ENCODE assay signal across 8 cellular contexts in the genomic region with DNA sequence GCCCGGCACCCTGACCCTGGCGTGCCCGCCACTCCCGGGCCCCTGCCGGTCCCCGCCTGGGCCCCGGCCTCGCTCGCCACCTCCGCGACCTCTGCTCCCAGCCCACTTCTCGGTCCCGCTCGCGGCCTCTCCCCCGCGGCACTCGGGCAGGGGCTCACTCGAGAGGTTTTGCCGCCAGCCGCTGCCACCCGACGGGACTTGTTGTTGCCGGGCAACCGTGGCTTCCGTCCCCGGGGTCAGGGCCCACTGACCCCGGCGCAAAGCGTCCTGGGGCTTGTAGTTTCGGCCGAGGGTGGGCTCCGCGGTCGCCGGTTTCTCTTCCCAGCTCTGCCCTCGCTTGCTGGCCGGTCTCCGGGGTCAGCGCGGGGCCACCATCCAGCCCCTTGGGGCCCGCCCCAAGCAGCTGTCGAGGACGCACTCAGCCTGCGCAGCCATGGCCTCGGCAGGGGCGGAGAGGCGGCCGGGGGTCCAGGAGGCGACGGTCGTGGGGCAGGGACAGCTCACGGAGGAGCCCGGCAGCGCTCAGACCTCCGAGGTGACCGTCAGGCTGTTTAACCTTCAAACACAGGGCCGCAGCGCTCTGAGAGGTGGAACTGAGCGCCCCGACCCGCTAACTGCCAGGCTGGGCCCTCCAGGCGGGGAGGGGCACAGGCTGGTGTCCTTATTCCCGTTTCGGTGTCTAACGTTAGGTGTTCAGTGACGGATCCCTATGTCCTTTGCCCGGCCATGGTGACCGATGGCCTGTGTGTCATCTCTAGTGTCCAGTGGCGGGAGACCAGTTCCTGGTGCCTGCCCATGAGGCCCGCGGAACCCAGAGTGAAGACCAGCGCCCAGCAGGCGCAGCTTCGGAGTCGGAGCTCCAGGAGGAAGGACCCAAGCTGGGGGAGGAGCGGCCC. TPM values are rescaled to one million over a fixed set of nuclear protein-coding genes. Genes with fewer than 3 reads are reported as not detected.
DNase-seq lines count a peak whose midpoint lies in the region; ATAC-seq and TF ChIP-seq lines count a peak whose summit lies in the region.

A gene with protein sequence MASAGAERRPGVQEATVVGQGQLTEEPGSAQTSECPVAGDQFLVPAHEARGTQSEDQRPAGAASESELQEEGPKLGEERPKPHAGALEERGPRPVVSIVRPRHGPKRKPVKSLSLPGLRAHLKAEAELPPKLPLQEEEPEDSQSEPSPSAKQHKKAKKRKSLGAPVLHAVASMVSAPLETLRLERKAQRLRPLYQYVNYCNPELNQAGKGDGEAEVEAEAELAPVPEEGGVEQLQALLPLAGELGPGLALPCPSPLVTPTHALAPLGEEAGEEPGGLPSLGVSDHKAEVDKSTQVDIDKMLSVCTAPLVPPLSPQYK (plus strand): TSS at position 277 of the 896 bp plus-strand sequence. CDS start 157 bp downstream, at position 434.
A gene with protein sequence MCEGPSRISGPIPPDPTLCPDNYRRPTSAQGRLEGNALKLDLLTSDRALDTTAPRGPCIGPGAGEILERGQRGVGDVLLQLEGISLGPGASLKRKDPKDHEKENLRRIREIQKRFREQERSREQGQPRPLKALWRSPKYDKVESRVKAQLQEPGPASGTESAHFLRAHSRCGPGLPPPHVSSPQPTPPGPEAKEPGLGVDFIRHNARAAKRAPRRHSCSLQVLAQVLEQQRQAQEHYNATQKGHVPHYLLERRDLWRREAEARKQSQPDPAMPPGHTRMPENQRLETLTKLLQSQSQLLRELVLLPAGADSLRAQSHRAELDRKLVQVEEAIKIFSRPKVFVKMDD (minus strand): TSS at position 213 of the 896 bp plus-strand sequence. CDS start 308 bp downstream, outside the sequence.

- H3K27me3 ChIP-seq in colonic mucosa = no peaks in the 10 kb centered on the region

- no peaks in the 10 kb centered on the region for H3K9me3 ChIP-seq in colonic mucosa

- intact Hi-C loops in colonic mucosa (cut with DNase I) = loop anchor here (10.0 kb wide), 1 partner anchor 142 kb away; a partner anchor contains a TSS

- H3K27ac ChIP-seq in colonic mucosa = peak within 1 kb of the TSS; percentile 70

- peak within 1 kb of the TSS; percentile 55 to 91 for H3K9ac ChIP-seq in colonic mucosa (ENCODE audit: low read depth in 2 of 2, low read length in 2 of 2)

- peak; percentile 76 for DNase-seq in NCI-H2171 treated with DMSO at 0.1 percent for 48 hours (lab: John Stamatoyannopoulos, UW)
- DNase-seq in activated CD4-positive, alpha-beta T cell treated with anti-CD3 and anti-CD28 coated beads for 48 hours = peak; percentile 86
- DNase-seq in colonic mucosa = peak; percentile 83
- peak; percentile 91 for DNase-seq in left lobe of liver (ENCODE audit: low spot score)
- peak; percentile 80 to 83 for DNase-seq in stimulated activated CD4-positive, alpha-beta T cell treated with anti-CD3 and anti-CD28 coated beads, Interleukin-2, amount 100 ng/mL, for 24 hours
- DNase-seq in OCI-M2 (lab: John Stamatoyannopoulos, UW; ENCODE audit: unreplicated experiment) = no peak

- no peaks in the 10 kb centered on the region for H3K36me3 ChIP-seq in colonic mucosa

- H3K4me1 ChIP-seq in colonic mucosa = peaks cover 11% of the 10 kb centered on the region

- ATAC-seq in HG02798 (IDR thresholded peaks at IDR 0.05; ENCODE audit: poor library complexity, unreplicated experiment) (peak; percentile 71), left lobe of liver (peak; percentile 73)

- TF ChIP-seq CTCF in GM12875 (IDR thresholded peaks at IDR 0.05; ENCODE audit: borderline replicate concordance, insufficient read depth, low read depth, low read length) = no peak
- TF ChIP-seq CTCF in colonic mucosa (IDR thresholded peaks at IDR 0.05) = no peak

- H3K4me3 ChIP-seq in GM12875 (ENCODE audit: low read depth, low read length) (peak within 1 kb of the TSS; percentile 68), colonic mucosa (peak within 1 kb of the TSS; percentile 88)

RNA-seq across cellular contexts. Expression of the first gene that starts in this region (rescaled TPM):
- 1 to 10 TPM; 1.1 to 1.4 TPM for total RNA-seq in colonic mucosa
- total RNA-seq in left lobe of liver = 5.5 TPM

RNA-seq across cellular contexts. Expression of the second gene that starts in this region (rescaled TPM):
- 10 to 100 TPM in 1 of 2 donors, 1 to 10 TPM in 1; 9.1 to 13.0 TPM for total RNA-seq in colonic mucosa
- total RNA-seq in left lobe of liver = 10.6 TPM
